25 cellular contexts compared by ENCODE assay signal in the genomic region with DNA sequence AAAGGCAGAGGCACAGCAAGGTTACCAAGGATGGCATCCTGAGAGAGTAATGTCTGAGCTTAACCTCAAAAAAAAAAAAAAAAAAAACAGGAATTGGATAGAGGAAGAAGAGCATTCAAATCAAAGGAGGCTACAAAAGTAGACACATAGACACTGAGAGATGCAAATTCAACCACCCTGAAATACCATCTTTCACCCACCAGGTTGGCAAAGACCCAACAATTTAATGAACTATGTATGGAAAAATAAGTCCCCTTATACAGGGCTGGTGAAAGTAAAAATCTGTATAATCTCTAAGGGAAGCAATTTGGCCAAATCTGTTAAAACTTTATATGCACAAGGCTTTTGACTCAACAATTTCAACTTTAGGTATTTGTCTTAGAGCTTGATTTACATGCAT. TPM values are rescaled to one million over a fixed set of nuclear protein-coding genes. Genes with fewer than 3 reads are reported as not detected.
DNase-seq lines count a peak whose midpoint lies in the region; ATAC-seq and TF ChIP-seq lines count a peak whose summit lies in the region.
"Had no signal": no experiment of that assay in that cellular context is flagged by ENCODE, and none has a peak within 500 bp of the region (broad histone marks: within the 10 kb centered on the region; RNA-seq: fewer than 3 reads in every experiment).

No MANE protein-coding gene starts in this region.

- H3K36me3 Mint-ChIP-seq in Caco-2 (ENCODE audit: insufficient read depth, unreplicated experiment) (peaks cover 8% of the 10 kb centered on the region), memory B cell (no peaks in the 10 kb centered on the region)

- H3K79me2 ChIP-seq in KMS-11 (ENCODE audit: insufficient read depth, low read depth), result peaks cover 42% of the 10 kb centered on the region; the same call in 1 of the 2 replicates

- no peaks in the 10 kb centered on the region for H3K9me3 ChIP-seq in Caco-2
- H3K9me3 ChIP-seq: body of pancreas, SJCRH30, thoracic aorta had no signal

- H3K4me1 ChIP-seq in Caco-2 (peaks cover 32% of the 10 kb centered on the region), KMS-11 (ENCODE audit: low read depth, poor library complexity, severe bottlenecking) (peaks cover 47% of the 10 kb centered on the region)

- TF ChIP-seq CTCF in Caco-2 (IDR thresholded peaks at IDR 0.05; ENCODE audit: insufficient read depth in 1 of 2, low read depth in 1 of 2, low read length in 1 of 2, severe bottlenecking in 1 of 2, unreplicated experiment in 1 of 2) (no peak), KMS-11 (conservative IDR thresholded peaks at IDR 0.05; ENCODE audit: low read depth, low read length) (no peak), GM10266 (IDR thresholded peaks at IDR 0.05; ENCODE audit: control insufficient read depth, insufficient read depth, low read depth, missing control alignments) (no peak)

- no peaks in the 10 kb centered on the region for H3K36me3 ChIP-seq in Caco-2 (ENCODE audit: control insufficient read depth, insufficient read depth, low read length)
- H3K36me3 ChIP-seq in KMS-11 (ENCODE audit: insufficient read depth), result no peaks in the 10 kb centered on the region
- H3K36me3 ChIP-seq: thoracic aorta had no signal

- H3K27me3 Mint-ChIP-seq in Caco-2 (ENCODE audit: insufficient read depth, unreplicated experiment) (no peaks in the 10 kb centered on the region), memory B cell (no peaks in the 10 kb centered on the region)
- H3K27me3 Mint-ChIP-seq: stimulated activated naive B cell treated with anti-CD40 and anti-IgM and Interleukin-4, amounts not matched to agents 10 μg/mL and 1 μg/mL and 100 μg/mL, for 72 hours had no signal

- CTCF ChIA-PET in Caco-2 (lab: Charles Lee), result no interaction called here

- H3K4me1 Mint-ChIP-seq in Caco-2 (ENCODE audit: low read depth, unreplicated experiment) (peaks cover 48% of the 10 kb centered on the region), memory B cell (peaks cover 28% of the 10 kb centered on the region)

- no peak overlapping the region for H3K27ac ChIP-seq in KMS-11
- H3K27ac ChIP-seq: SJCRH30, thoracic aorta had no signal

- no peak overlapping the region for H2AFZ ChIP-seq in KMS-11 (ENCODE audit: low read depth)
- H2AFZ ChIP-seq: GM23338 had no signal

- H3K4me3 Mint-ChIP-seq in Caco-2 (ENCODE audit: unreplicated experiment) (peak overlapping the region; percentile 4), memory B cell (peak overlapping the region; percentile 46)
- H3K4me3 Mint-ChIP-seq: GM23338; stimulated activated naive B cell treated with anti-CD40 and anti-IgM and Interleukin-4, amounts not matched to agents 10 μg/mL and 1 μg/mL and 100 μg/mL, for 72 hours; T-helper 1 cell treated with Interleukin-12 subunit alpha and Interleukin-12 subunit beta and Interleukin-4 antibody, amounts not matched to agents 30 μg/mL and 1 μg/mL, for 36 hours had no signal

- DNase-seq in Caco-2, result no peak
- DNase-seq in OCI-M1 (lab: John Stamatoyannopoulos, UW), result peak; percentile 19
- DNase-seq in memory B cell (ENCODE audit: low spot score in 2 of 2), result no peak
- no peak for DNase-seq in GM10266 (ENCODE audit: extremely low spot score)
- no peak for DNase-seq in LoVo (ENCODE audit: low spot score)
- DNase-seq: activated CD4-positive, alpha-beta T cell treated with anti-CD3 and anti-CD28 coated beads, Interleukin-2, amount 50 U/mL, for 1 hour; activated effector memory CD4-positive, alpha-beta T cell treated with Interleukin-2 at 50 U/mL for 16 hours; body of pancreas; effector CD8-positive, alpha-beta T cell; islet precursor cell; NCI-H146; NCI-H2171; NCI-H524 treated with DMSO at 0.1 percent for 48 hours; SJCRH30; small intestine; stimulated activated CD4-positive, alpha-beta T cell treated with anti-CD3 and anti-CD28 coated beads, Interleukin-2, amount 100 ng/mL, for 24 hours; stimulated activated naive B cell treated with anti-CD40 and anti-IgM and Interleukin-4, amounts not matched to agents 10 μg/mL and 1 μg/mL and 100 μg/mL, for 72 hours had no signal

- POLR2A ChIA-PET in Caco-2 (lab: Charles Lee), result interaction anchor here (0.6 kb wide), 2 partner anchors 8 to 149 kb away, joined by 3 to 4 read pairs; no protein-coding TSS in a partner anchor

- no TSS peak for BruUV-seq in Caco-2 (replicated peaks; lab: Mats Ljungman, UMichigan)

- 0 out of 2 replicates have a peak overlapping the region, but pooled peaks have one; percentile 2 for H3K4me2 ChIP-seq in KMS-11
- H3K4me2 ChIP-seq: GM23338 had no signal

- no peak overlapping the region for H3K9ac ChIP-seq in KMS-11

- no peak overlapping the region for H3K4me3 ChIP-seq in Caco-2 (ENCODE audit: low read depth, low read length)
- H3K4me3 ChIP-seq in KMS-11 (IDR thresholded peaks at IDR 0.05; ENCODE audit: insufficient read depth, low read depth, low read length), result no peak overlapping the region
- H3K4me3 ChIP-seq: body of pancreas, GM23338, lung, SJCRH30, thoracic aorta had no signal

- H4K20me1 ChIP-seq in KMS-11 (ENCODE audit: insufficient read depth), result no peaks in the 10 kb centered on the region

- H3K27me3 ChIP-seq in Caco-2 (replicated peaks; ENCODE audit: control insufficient read depth, insufficient read depth, low read length) (no peaks in the 10 kb centered on the region), KMS-11 (ENCODE audit: insufficient read depth, low read depth) (no peaks in the 10 kb centered on the region)
- H3K27me3 ChIP-seq: body of pancreas, SJCRH30 had no signal

- intact Hi-C loops in Caco-2 (cut with micrococcal nuclease; ENCODE audit: unreplicated experiment), result no loop called here

- H3K27ac Mint-ChIP-seq in Caco-2 (ENCODE audit: unreplicated experiment) (no peak overlapping the region), memory B cell (peak overlapping the region; percentile 14)
- H3K27ac Mint-ChIP-seq: GM23338; T-helper 1 cell treated with Interleukin-12 subunit alpha and Interleukin-12 subunit beta and Interleukin-4 antibody, amounts not matched to agents 30 μg/mL and 1 μg/mL, for 36 hours had no signal

- ATAC-seq in memory B cell (ENCODE audit: low read depth), result no peak
- ATAC-seq in HG03571 (IDR thresholded peaks at IDR 0.05; ENCODE audit: unreplicated experiment), result no peak
- ATAC-seq: body of pancreas; esophagus mucosa; GM23338; Panc1; stimulated activated naive B cell treated with anti-CD40 and anti-IgM and Interleukin-4, amounts not matched to agents 10 μg/mL and 1 μg/mL and 100 μg/mL, for 72 hours had no signal

- H3K9me3 Mint-ChIP-seq in Caco-2 (ENCODE audit: unreplicated experiment), result no peaks in the 10 kb centered on the region
- H3K9me3 Mint-ChIP-seq in memory B cell, result peaks cover 1% of the 10 kb centered on the region
- H3K9me3 Mint-ChIP-seq: GM23338; stimulated activated naive B cell treated with anti-CD40 and anti-IgM and Interleukin-4, amounts not matched to agents 10 μg/mL and 1 μg/mL and 100 μg/mL, for 72 hours; T-helper 1 cell treated with Interleukin-12 subunit alpha and Interleukin-12 subunit beta and Interleukin-4 antibody, amounts not matched to agents 30 μg/mL and 1 μg/mL, for 36 hours had no signal

RNA-seq across cellular contexts. Expression of gene NADK2, which starts 4.9 kb away (rescaled TPM):
- total RNA-seq in Caco-2 (2022), result 71.6 and 79.4 TPM in 2 replicates
